In genomic region chr22:43841742-43842141, GRCh38 we compare ENCODE assay signal across 1 cellular context.
TF ChIP-seq lines count a peak whose summit lies in the region.

No MANE protein-coding gene starts in this region.

TF ChIP-seq in HepG2, 621 proteins besides CTCF, POLR2A, EP300 and RAD21:
- TF ChIP-seq ZBTB10 (CRISPR knock-in tag; IDR thresholded peaks at IDR 0.05; ENCODE audit: borderline replicate concordance), result no peak
- no peak for TF ChIP-seq ZNF704 (CRISPR knock-in tag; IDR thresholded peaks at IDR 0.05; ENCODE audit: borderline replicate concordance)
- no peak for TF ChIP-seq TBX2 (CRISPR knock-in tag; IDR thresholded peaks at IDR 0.05; ENCODE audit: borderline replicate concordance)
